Comparison of ENCODE assay signal across 13 cellular contexts in genomic region chr5:151670074-151670686, GRCh38. TPM values are rescaled to one million over a fixed set of nuclear protein-coding genes. Genes with fewer than 3 reads are reported as not detected.
DNase-seq lines count a peak whose midpoint lies in the region; ATAC-seq, FAIRE-seq and TF ChIP-seq lines count a peak whose summit lies in the region.
"Had no signal": no experiment of that assay in that cellular context is flagged by ENCODE, and none has a peak within 500 bp of the region (broad histone marks: within the 10 kb centered on the region; RNA-seq: fewer than 3 reads in every experiment).

No MANE protein-coding gene starts in this region.

- H3K4me3 ChIP-seq in AG04450 (ENCODE audit: low read depth, low read length) (no peak overlapping the region), kidney (ENCODE audit: low read length in 2 of 2) (no peak overlapping the region), gastrocnemius medialis (no peak overlapping the region), lower leg skin (ENCODE audit: low read depth, poor library complexity, severe bottlenecking) (no peak overlapping the region)
- H3K4me3 ChIP-seq: GM12878 had no signal

- H3K4me1 Mint-ChIP-seq in chondrocyte (ENCODE audit: low read depth) = peaks cover 99% of the 10 kb centered on the region

- no peak overlapping the region for H3K9ac ChIP-seq in kidney (ENCODE audit: low read length in 2 of 2)

- TF ChIP-seq POLR2A in gastrocnemius medialis (IDR thresholded peaks at IDR 0.05) = no peak
- no peak for TF ChIP-seq POLR2A in lower leg skin (IDR thresholded peaks at IDR 0.05)

- H3K27ac Mint-ChIP-seq in chondrocyte (ENCODE audit: unreplicated experiment) = peak overlapping the region; percentile 92

- TF ChIP-seq CTCF in AG04450 (IDR thresholded peaks at IDR 0.05; ENCODE audit: low read depth, low read length) (no peak), chondrocyte (IDR thresholded peaks at IDR 0.05) (no peak), kidney (IDR thresholded peaks at IDR 0.05; ENCODE audit: borderline replicate concordance, extremely low read depth, insufficient read depth) (no peak), gastrocnemius medialis (IDR thresholded peaks at IDR 0.05 in 4 of 5, conservative IDR thresholded peaks at IDR 0.05 in 1 of 5) (no peak), lower leg skin (IDR thresholded peaks at IDR 0.05) (no peak)

- CTCF ChIA-PET in AG04450 (lab: Charles Lee) = interaction anchor here (1.2 to 3.8 kb wide), 6 partner anchors 10 to 71 kb away, joined by 4 to 36 read pairs (median 4); no protein-coding TSS in a partner anchor

- H3K9me3 Mint-ChIP-seq in chondrocyte (ENCODE audit: low read depth) = no peaks in the 10 kb centered on the region
- H3K9me3 Mint-ChIP-seq: brain had no signal

- FAIRE-seq in kidney (lab: Jason Lieb, UNC) = no peak
- FAIRE-seq: GM12878, GM19239, urothelium cell line had no signal

- ATAC-seq in gastrocnemius medialis = no peak
- no peak for ATAC-seq in sciatic nerve
- ATAC-seq in GM18858 (IDR thresholded peaks at IDR 0.05; ENCODE audit: unreplicated experiment) = no peak
- ATAC-seq: GM12878 had no signal

- DNase-seq in AG04450 (ENCODE audit: low read depth, low spot score) (no peak), chondrocyte (ENCODE audit: low spot score) (no peak), kidney (no peak), gastrocnemius medialis (no peak), sciatic nerve (ENCODE audit: low spot score) (no peak), lower leg skin (ENCODE audit: low spot score in 2 of 2) (no peak), activated gamma-delta T cell (lab: John Stamatoyannopoulos, UW) (no peak)
- DNase-seq: kidney glomerular epithelial cell had no signal

- POLR2A ChIA-PET in AG04450 (lab: Yijun Ruan, JAX) = interaction anchor here (0.7 to 10.3 kb wide), 9 partner anchors 9 to 101 kb away, joined by 3 to 95 read pairs (median 8); partner anchors contain the start of genes G3BP1 and SPARC

- 59 to 60% methylated on average over 4 of the region's 4 CpGs for WGBS in lower leg skin, 2 donors

- H3K4me1 ChIP-seq in kidney (ENCODE audit: control insufficient read depth in 1 of 2, insufficient read depth in 1 of 2, low read depth in 1 of 2, low read length in 2 of 2) (peaks cover 25 to 52% of the 10 kb centered on the region in 2 donors), gastrocnemius medialis (peaks cover 33 to 49% of the 10 kb centered on the region in 2 donors)

- H3K36me3 ChIP-seq in kidney (ENCODE audit: control insufficient read depth in 1 of 2, insufficient read depth in 2 of 2, low read length in 2 of 2) (peaks cover 12 to 59% of the 10 kb centered on the region in 2 donors), gastrocnemius medialis (peaks cover 0 to 60% of the 10 kb centered on the region in 2 donors)

- peaks cover 85% of the 10 kb centered on the region for H3K36me3 Mint-ChIP-seq in chondrocyte (ENCODE audit: low read depth)

- no peaks in the 10 kb centered on the region for H3K9me3 ChIP-seq in AG04450 (ENCODE audit: control insufficient read depth, insufficient read depth, low read length)
- no peaks in the 10 kb centered on the region for H3K9me3 ChIP-seq in kidney (ENCODE audit: control insufficient read depth in 1 of 2, low read length in 2 of 2)
- H3K9me3 ChIP-seq in gastrocnemius medialis = no peaks in the 10 kb centered on the region

- no peaks in the 10 kb centered on the region for H3K27me3 ChIP-seq in AG04450 (ENCODE audit: control insufficient read depth, insufficient read depth, low read length)
- H3K27me3 ChIP-seq in gastrocnemius medialis = no peaks in the 10 kb centered on the region

- no peaks in the 10 kb centered on the region for H3K27me3 Mint-ChIP-seq in chondrocyte (ENCODE audit: low read depth)
- H3K27me3 Mint-ChIP-seq: brain had no signal

- intact Hi-C loops in kidney (cut with DNase I) (no loop called here), gastrocnemius medialis (cut with DNase I; ENCODE audit: low total_unique reads) (no loop called here), sciatic nerve (cut with DNase I) (no loop called here), lower leg skin (cut with DNase I; ENCODE audit: low total_unique reads) (no loop called here)

- no peak overlapping the region for H3K4me3 Mint-ChIP-seq in chondrocyte (ENCODE audit: unreplicated experiment)
- H3K4me3 Mint-ChIP-seq: brain had no signal

- H3K27ac ChIP-seq in AG04450 (ENCODE audit: low read depth, low read length) (peak overlapping the region; percentile 75), kidney (ENCODE audit: low read depth in 2 of 2, low read length in 2 of 2) (peak overlapping the region; percentile 65 to 91), gastrocnemius medialis (peak overlapping the region; percentile 81 to 93 (median 88))

- in situ Hi-C loops in gastrocnemius medialis (cut with MboI; ENCODE audit: low sequenced_read_pairs in 4 of 4) = no loop called here

RNA-seq across cellular contexts. Expression of gene SPARC, which starts 16.5 kb away (rescaled TPM):
- polyA plus RNA-seq in AG04450 (2011; rRNA removed) (5,773 and 5,780 TPM in 2 replicates), kidney (ENCODE audit: insufficient read depth, low read depth, low replicate concordance) (581 TPM)
- polyA minus RNA-seq in AG04450 (2011; rRNA and poly(A)+ RNA removed) = 4,970 and 6,372 TPM in 2 replicates
- total RNA-seq in chondrocyte (19,093 to 24,474 TPM (median 24,306 TPM) in 3 replicates), kidney (637 TPM), gastrocnemius medialis (100 to 1,000 TPM in 3 of 4 donors, 10 to 100 TPM in 1; 87.7 to 209 (median 163) TPM), sciatic nerve (3,484 TPM), lower leg skin (100 to 1,000 TPM; 133 to 494 (median 213) TPM)
